Comparison of ENCODE assay signal across 8 cellular contexts in the genomic region with DNA sequence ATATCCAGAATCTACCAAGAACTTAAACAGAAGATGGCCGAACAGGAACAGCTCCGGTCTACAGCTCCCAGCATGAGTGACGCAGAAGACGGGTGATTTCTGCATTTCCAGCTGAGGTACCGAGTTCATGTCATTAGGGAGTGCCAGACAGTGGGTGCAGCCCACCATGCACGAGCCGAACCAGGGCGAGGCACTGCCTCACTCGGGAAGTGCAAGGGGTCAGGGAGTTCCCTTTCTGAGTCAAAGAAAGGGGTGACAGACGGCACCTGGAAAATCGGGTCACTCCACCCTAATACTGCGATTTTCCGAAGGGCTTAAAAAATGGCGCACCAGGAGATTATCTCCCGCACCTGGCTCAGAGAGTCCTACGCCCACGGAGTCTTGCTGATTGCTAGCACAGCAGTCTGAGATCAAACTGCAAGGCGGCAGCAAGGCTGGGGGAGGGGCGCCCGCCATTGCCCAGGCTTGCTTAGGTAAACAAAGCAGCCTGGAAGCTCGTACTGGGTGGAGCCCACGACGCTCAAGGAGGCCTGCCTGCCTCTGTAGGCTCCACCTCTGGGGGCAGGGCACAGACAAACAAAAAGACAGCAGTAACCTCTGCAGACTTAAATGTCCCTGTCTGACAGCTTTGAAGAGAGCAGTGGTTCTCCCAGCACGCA.
DNase-seq lines count a peak whose midpoint lies in the region; ATAC-seq, FAIRE-seq and TF ChIP-seq lines count a peak whose summit lies in the region.
"Not testable (repeated sequence)": the region's sequence is repeated elsewhere in the genome, so short reads cannot be mapped to it uniquely, and the experiment has no call there.

No MANE protein-coding gene starts in this region.

- H4K20me1 ChIP-seq in PC-9 (ENCODE audit: insufficient read depth); K562 (replicated peaks; ENCODE audit: control insufficient read depth, insufficient read depth, low read length): not testable (repeated sequence)

- WGBS in K562 (ENCODE audit: insufficient coverage, low coverage, missing lambda C conversion rate) = 1% methylated on average over 21 of the region's 24 CpGs
- WGBS in small intestine, 3 donors = 21 to 71% (median 34%) methylated on average over 22 to 24 of the region's 24 CpGs

- in situ Hi-C loops in K562 (cut with MboI) = loop anchor here (25.0 kb wide), 1 partner anchor 490 kb away; no protein-coding TSS in a partner anchor

- not testable (repeated sequence) for H3K4me1 ChIP-seq in PC-9 (replicated peaks; ENCODE audit: insufficient read depth); K562 (replicated peaks in 1 of 2; ENCODE audit: control insufficient read depth in 2 of 2, insufficient read depth in 2 of 2, low read length in 2 of 2); small intestine (ENCODE audit: control insufficient read depth in 2 of 2, insufficient read depth in 1 of 2, low read depth in 1 of 2, low read length in 1 of 2)

- H3K9ac ChIP-seq in K562 (ENCODE audit: insufficient read depth in 1 of 2, low read depth in 2 of 2, low read length in 2 of 2) = peak overlapping the region; percentile 51 to 88

- CTCF ChIA-PET in HEK293T (lab: Yijun Ruan, JAX) = interaction anchor here (0.8 kb wide), 1 partner anchor 26 kb away, joined by 5 read pairs; no protein-coding TSS in a partner anchor
- CTCF ChIA-PET in PC-9 (lab: Charles Lee); K562 (lab: Yijun Ruan, JAX; ENCODE audit: low intra/inter-chr PET ratio): not testable (repeated sequence)

- TF ChIP-seq CTCF in PC-9 (conservative IDR thresholded peaks at IDR 0.05); K562 (IDR thresholded peaks at IDR 0.05 in 2 of 3, conservative IDR thresholded peaks at IDR 0.05 in 1 of 3; ENCODE audit: insufficient read depth in 2 of 3, low read depth in 1 of 3, low read length in 3 of 3): not testable (repeated sequence)

- not testable (repeated sequence) for BruUV-seq in PC-9 (replicated peaks; lab: Mats Ljungman, UMichigan); K562 (replicated peaks; lab: Mats Ljungman, UMichigan)

- intact Hi-C loops in PC-9 (cut with micrococcal nuclease; ENCODE audit: unreplicated experiment) (loop anchor here (10.0 kb wide), 1 partner anchor 123 kb away; no protein-coding TSS in a partner anchor), K562 (cut with micrococcal nuclease) (loop anchor here (10.0 kb wide), 1 partner anchor 487 kb away; no protein-coding TSS in a partner anchor)

- not testable (repeated sequence) for TF ChIP-seq EP300 in K562 (IDR thresholded peaks at IDR 0.05; ENCODE audit: low read length)

- H3K27me3 ChIP-seq in PC-9 (ENCODE audit: insufficient read depth, low read depth); K562 (ENCODE audit: control insufficient read depth in 2 of 2, insufficient read depth in 2 of 2, low read length in 2 of 2); small intestine (ENCODE audit: control insufficient read depth in 2 of 2, insufficient read depth in 2 of 2, low read length in 2 of 2): not testable (repeated sequence)

- H3K9me1 ChIP-seq in K562 (ENCODE audit: control insufficient read depth, insufficient read depth, low read length) = not testable (repeated sequence)

- FAIRE-seq in K562 (lab: Jason Lieb, UNC); small intestine (lab: Jason Lieb, UNC): not testable (repeated sequence)

- peak overlapping the region; percentile 84 for H3K4me2 ChIP-seq in PC-9
- H3K4me2 ChIP-seq in K562 (ENCODE audit: insufficient read depth, low read length) = peak overlapping the region; percentile 79

- DNase-seq in COLO668 (lab: John Stamatoyannopoulos, UW; ENCODE audit: unreplicated experiment) (peak; percentile 2), NCI-H146 treated with DMSO at 0.1 percent for 48 hours (lab: John Stamatoyannopoulos, UW; ENCODE audit: unreplicated experiment) (peak; percentile 37), NCI-H345 (lab: John Stamatoyannopoulos, UW) (peak; percentile 42), PC-9 (peak in 1 of 2 experiments; percentile 59), K562 (ENCODE audit: extremely low read depth in 1 of 4, low spot score in 3 of 4) (peak in 1 of 4 experiments; percentile 74), small intestine (peak; percentile 75)
- not testable (repeated sequence) for DNase-seq in HEK293T (ENCODE audit: extremely low spot score)

- not testable (repeated sequence) for H3K79me2 ChIP-seq in PC-9 (ENCODE audit: low read depth); K562 (ENCODE audit: control insufficient read depth, insufficient read depth, low read length)

- peak overlapping the region; percentile 82 for H3K4me3 ChIP-seq in PC-9
- peak overlapping the region; percentile 39 for H3K4me3 ChIP-seq in K562
- H3K4me3 ChIP-seq in iPS-18c (ENCODE audit: insufficient read depth, low read depth, low read length) = peak overlapping the region; percentile 2; the same call in 1 of the 2 replicates
- peak overlapping the region in 1 of 2 donors; percentile 38 for H3K4me3 ChIP-seq in small intestine (ENCODE audit: low read depth in 1 of 2, low read length in 2 of 2)

- not testable (repeated sequence) for H3K9me3 ChIP-seq in PC-9 (ENCODE audit: insufficient read depth, low read depth); K562 (replicated peaks; ENCODE audit: control insufficient read depth, insufficient read depth, low read depth, low read length); iPS-18c (ENCODE audit: control insufficient read depth, insufficient read depth, low read length); small intestine (ENCODE audit: control insufficient read depth, low read depth)

- H2AFZ ChIP-seq in PC-9 = peak overlapping the region; percentile 89
- peak overlapping the region; percentile 90 for H2AFZ ChIP-seq in K562 (ENCODE audit: low read depth, low read length)

- H3F3A ChIP-seq in PC-9 (ENCODE audit: insufficient read depth, low read depth) = not testable (repeated sequence)

- peak; percentile 55 for TF ChIP-seq POLR2A in K562 (conservative IDR thresholded peaks at IDR 0.05)

- TF ChIP-seq RAD21 in K562 (CRISPR knock-in tag; conservative IDR thresholded peaks at IDR 0.05 in 1 of 2, IDR thresholded peaks at IDR 0.05 in 1 of 2) = not testable (repeated sequence)

- POLR2A ChIA-PET in HEK293T (lab: Yijun Ruan, JAX) = interaction anchor here (1.0 to 1.3 kb wide), 3 partner anchors 11 to 366 kb away, joined by 3 to 8 read pairs (median 3); partner anchors contain the start of gene CDC42SE2
- POLR2A ChIA-PET in PC-9 (lab: Charles Lee; ENCODE audit: unreplicated experiment) = interaction anchor here (0.6 kb wide), 1 partner anchor 259 kb away, joined by 3 read pairs; no protein-coding TSS in a partner anchor
- POLR2A ChIA-PET in K562 (lab: Yijun Ruan, JAX) = interaction anchor here (0.6 to 1.1 kb wide), 6 partner anchors 9 to 670 kb away, joined by 3 to 5 read pairs (median 4); no protein-coding TSS in a partner anchor

- peak; percentile 93 for ATAC-seq in K562

- not testable (repeated sequence) for H3K9me2 ChIP-seq in PC-9 (ENCODE audit: insufficient read depth)

- not testable (repeated sequence) for H3K36me3 ChIP-seq in PC-9 (ENCODE audit: low read depth); K562 (ENCODE audit: control insufficient read depth, insufficient read depth, low read length); small intestine (ENCODE audit: control insufficient read depth in 2 of 2, insufficient read depth in 2 of 2, low read length in 2 of 2)

- not testable (repeated sequence) for H3K27ac ChIP-seq in PC-9
- H3K27ac ChIP-seq in K562 (ENCODE audit: extremely low read depth, low read depth, low read length) (peak overlapping the region; percentile 73), small intestine (ENCODE audit: low read depth in 1 of 2, low read length in 1 of 2) (peak overlapping the region; percentile 70 to 81)

TF ChIP-seq in HEK293T, 16 proteins besides CTCF, POLR2A, EP300 and RAD21:
- TF ChIP-seq PKNOX1 (IDR thresholded peaks at IDR 0.05) = peak; percentile 54; the same call in 1 of the 2 replicates
- peak; percentile 72 for TF ChIP-seq L3MBTL2 (conservative IDR thresholded peaks at IDR 0.05)
- TF ChIP-seq NFRKB (IDR thresholded peaks at IDR 0.05) = 0 out of 2 replicates have a peak, but pooled peaks have one; percentile 17
TF ChIP-seq in HEK293T: peak in this region for 3; not testable (repeated sequence) for 13.

TF ChIP-seq in K562, 482 proteins besides CTCF, POLR2A, EP300 and RAD21 (continues in another document):
- TF ChIP-seq MTA3 (IDR thresholded peaks at IDR 0.05; ENCODE audit: borderline replicate concordance) (0 out of 2 replicates have a peak, but pooled peaks have one; percentile 48), FOXA3 (CRISPR knock-in tag; conservative IDR thresholded peaks at IDR 0.05 in 1 of 2, IDR thresholded peaks at IDR 0.05 in 1 of 2) (peak; percentile 92 to 94), SMARCA4 (IDR thresholded peaks at IDR 0.05) (0 out of 2 replicates have a peak, but pooled peaks have one; percentile 40), HDAC2 (IDR thresholded peaks at IDR 0.05) (0 out of 2 replicates have a peak, but pooled peaks have one; percentile 47), FOXJ2 (tag; IDR thresholded peaks at IDR 0.05) (0 out of 2 replicates have a peak, but pooled peaks have one; percentile 62), HNRNPLL (IDR thresholded peaks at IDR 0.05; ENCODE audit: low read depth, low read length, poor library complexity, severe bottlenecking) (peak; percentile 51), EHMT2 (IDR thresholded peaks at IDR 0.05) (peak; percentile 62; the same call in 1 of the 2 replicates), TFAP4 (CRISPR knock-in tag; IDR thresholded peaks at IDR 0.05; ENCODE audit: borderline replicate concordance) (peak; percentile 60; the same call in 1 of the 2 replicates), RBFOX2 (IDR thresholded peaks at IDR 0.05; ENCODE audit: low read depth, low read length) (peak; percentile 33; the same call in 1 of the 2 replicates), EGR1 (conservative IDR thresholded peaks at IDR 0.05) (peak; percentile 89), PHF21A (IDR thresholded peaks at IDR 0.05; ENCODE audit: borderline replicate concordance, low read depth) (peak; percentile 74; the same call in 1 of the 2 replicates), DPF2 (IDR thresholded peaks at IDR 0.05) (peak; percentile 56; the same call in 1 of the 2 replicates), ARID1B (IDR thresholded peaks at IDR 0.05) (peak; percentile 50; the same call in 1 of the 2 replicates)
